8 cellular contexts compared by ENCODE assay signal in the genomic region with DNA sequence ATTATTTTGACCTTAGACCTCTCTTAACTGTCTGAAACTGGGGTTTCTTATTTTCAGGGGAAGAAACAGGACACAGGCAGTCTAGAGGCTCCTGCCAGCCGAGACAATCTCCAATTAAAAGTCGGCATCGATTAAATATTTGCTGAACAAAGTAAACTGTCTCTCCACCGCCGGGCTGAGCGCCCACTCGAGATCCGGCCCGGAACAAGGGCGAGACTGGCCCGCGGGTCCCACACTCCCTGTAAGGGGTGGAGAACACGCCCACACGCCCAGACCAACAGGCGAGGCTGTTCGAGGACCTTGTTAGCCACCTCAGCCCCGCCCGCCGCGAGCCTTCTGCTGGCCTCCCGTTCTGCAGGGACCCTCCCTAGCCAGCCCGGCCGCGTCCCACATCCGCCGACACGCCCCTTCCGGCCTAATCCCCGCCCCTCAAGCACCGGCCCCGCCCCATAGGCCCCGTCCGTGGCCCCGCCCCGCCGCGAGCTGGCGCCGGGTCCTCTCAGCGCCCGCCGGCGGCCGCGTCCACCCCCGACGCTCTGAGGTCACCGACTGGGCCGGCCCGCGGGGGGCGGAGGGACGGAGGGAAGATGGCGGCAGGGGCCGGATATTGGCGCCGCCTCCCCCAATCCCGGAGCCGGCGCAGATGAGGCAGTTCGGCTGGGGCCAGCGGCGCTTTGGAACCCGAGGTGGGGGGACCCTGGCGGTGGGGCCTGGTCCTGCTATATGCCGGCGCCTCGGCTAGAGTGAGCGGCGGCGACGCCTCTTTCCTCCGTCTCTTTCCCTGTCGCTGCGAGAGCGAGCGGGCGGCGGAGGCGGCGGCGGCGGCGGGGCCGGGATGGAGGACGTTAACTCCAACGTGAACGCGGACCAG. TPM values are rescaled to one million over a fixed set of nuclear protein-coding genes. Genes with fewer than 3 reads are reported as not detected.
A peak's percentile ranks its signal among the peaks of the same experiment; 100 is the strongest.
DNase-seq lines count a peak whose midpoint lies in the region; FAIRE-seq and TF ChIP-seq lines count a peak whose summit lies in the region.

A gene (plus strand): TSS at position 625 of the 871 bp plus-strand sequence. CDS start 211 bp downstream, at position 836.

- peak within 1 kb of the TSS; percentile 72 for H3K4me3 ChIP-seq in MG63
- peak within 1 kb of the TSS; percentile 87 for H3K4me3 ChIP-seq in neural cell (ENCODE audit: low read length)
- H3K4me3 ChIP-seq in stomach: peak within 1 kb of the TSS; percentile 69 to 94 (median 88)

- H3K9me2 ChIP-seq in neural cell (ENCODE audit: insufficient read depth, low read length): no peaks in the 10 kb centered on the region

- H3K56ac ChIP-seq in H9 (ENCODE audit: insufficient read length, low read depth, low read length): no peak within 1 kb of the TSS

- no peak within 1 kb of the TSS for H3K23ac ChIP-seq in H9 (ENCODE audit: insufficient read length, low read depth, low read length)

- peak; percentile 30 for TF ChIP-seq RAD21 in neural cell (conservative IDR thresholded peaks at IDR 0.05)

- peak; percentile 61 for TF ChIP-seq EP300 in neural cell (conservative IDR thresholded peaks at IDR 0.05; ENCODE audit: poor library complexity, severe bottlenecking)
- TF ChIP-seq EP300 in stomach (IDR thresholded peaks at IDR 0.05): no peak

- peaks cover 28% of the 10 kb centered on the region; the same call in 1 of the 2 replicates for H3K79me2 ChIP-seq in H9 (ENCODE audit: insufficient read depth, low read length)
- H3K79me2 ChIP-seq in neural cell (replicated peaks; ENCODE audit: insufficient read depth, low read length): peaks cover 42% of the 10 kb centered on the region

- H4K20me1 ChIP-seq in H9 (ENCODE audit: control insufficient read depth, insufficient read depth, insufficient read length) (no peaks in the 10 kb centered on the region), neural cell (ENCODE audit: insufficient read depth) (peaks cover 4% of the 10 kb centered on the region)

- H3T11ph ChIP-seq in H9 (ENCODE audit: low read length): no peak within 1 kb of the TSS

- H3K18ac ChIP-seq in H9 (ENCODE audit: insufficient read length, low read depth, low read length): peak within 1 kb of the TSS; percentile 86

- no peak within 1 kb of the TSS for H4K91ac ChIP-seq in H9 (ENCODE audit: insufficient read length, low read depth, low read length)

- H2BK120ac ChIP-seq in H9 (ENCODE audit: low read depth, low read length, poor library complexity, severe bottlenecking): no peak within 1 kb of the TSS

- peak within 1 kb of the TSS; percentile 91 for H3K4me2 ChIP-seq in H9 (ENCODE audit: insufficient read depth, insufficient read length, low read length)
- H3K4me2 ChIP-seq in neural cell (ENCODE audit: low read length): peak within 1 kb of the TSS; percentile 92

- no peak within 1 kb of the TSS for H4K5ac ChIP-seq in H9 (ENCODE audit: insufficient read length, low read depth, low read length)

- H3K4ac ChIP-seq in H9 (ENCODE audit: low read depth, low read length): no peak within 1 kb of the TSS

- H2AFZ ChIP-seq in H9 (ENCODE audit: low read length): no peak within 1 kb of the TSS
- H2AFZ ChIP-seq in neural cell (ENCODE audit: low read depth, low read length): peak within 1 kb of the TSS; percentile 81

- H3F3A ChIP-seq in neural cell (ENCODE audit: insufficient read depth, low read length, poor library complexity, severe bottlenecking): no peaks in the 10 kb centered on the region

- intact Hi-C loops in stomach (cut with DNase I; ENCODE audit: low total_unique reads): no loop called here

- H2BK5ac ChIP-seq in H9 (ENCODE audit: insufficient read length, low read length): no peak within 1 kb of the TSS

- H4K8ac ChIP-seq in H9 (replicated peaks; ENCODE audit: insufficient read length, low read depth, low read length): no peak within 1 kb of the TSS

- H2BK12ac ChIP-seq in H9 (ENCODE audit: insufficient read length, low read depth, low read length): no peak within 1 kb of the TSS

- TF ChIP-seq POLR2A in stomach (IDR thresholded peaks at IDR 0.05): peak in 2 of 4 donors; percentile 22 to 76

- H3K9me3 ChIP-seq in H9 (ENCODE audit: control insufficient read depth, low read depth, low read length): no peaks in the 10 kb centered on the region
- H3K9me3 ChIP-seq in MG63: no peaks in the 10 kb centered on the region
- H3K9me3 ChIP-seq in neural cell (ENCODE audit: low read length): no peaks in the 10 kb centered on the region
- H3K9me3 ChIP-seq in stomach: no peaks in the 10 kb centered on the region

- H3K27me3 ChIP-seq in H9 (ENCODE audit: insufficient read depth, low read length) (no peaks in the 10 kb centered on the region), MG63 (no peaks in the 10 kb centered on the region), neural cell (ENCODE audit: insufficient read depth, low read depth, low read length) (no peaks in the 10 kb centered on the region), stomach (no peaks in the 10 kb centered on the region)

- peaks cover 48 to 52% of the 10 kb centered on the region in 2 experiments for H3K4me1 Mint-ChIP-seq in H9

- H3K79me1 ChIP-seq in H9 (ENCODE audit: insufficient read depth, low read depth, low read length, poor library complexity, severe bottlenecking): no peaks in the 10 kb centered on the region

- no peaks in the 10 kb centered on the region for H3K9me3 Mint-ChIP-seq in H9

- H3K9ac ChIP-seq in H9 (ENCODE audit: extremely low read depth, insufficient read length, low read length): peak within 1 kb of the TSS; percentile 86
- H3K9ac ChIP-seq in neural cell (ENCODE audit: low read length): peak within 1 kb of the TSS; percentile 94

- TF ChIP-seq CTCF in H9 (conservative IDR thresholded peaks at IDR 0.05) (peak; percentile 61), neural cell (IDR thresholded peaks at IDR 0.05; ENCODE audit: poor library complexity, severe bottlenecking) (peak; percentile 63), stomach (IDR thresholded peaks at IDR 0.05) (peak in 5 of 7 experiments; percentile 19 to 44 (median 29))

- H2AK5ac ChIP-seq in H9 (ENCODE audit: insufficient read length, low read length): no peak within 1 kb of the TSS

- no peak within 1 kb of the TSS for H2BK20ac ChIP-seq in H9 (ENCODE audit: low read depth, low read length, poor library complexity, severe bottlenecking)

- H3K4me3 Mint-ChIP-seq in H9: peak within 1 kb of the TSS; percentile 92 to 95

- no peak within 1 kb of the TSS for H3K27ac ChIP-seq in H9 (ENCODE audit: insufficient read length, low read depth, low read length)
- peak within 1 kb of the TSS; percentile 95 for H3K27ac ChIP-seq in neural cell (ENCODE audit: low read length)
- H3K27ac ChIP-seq in stomach: peak within 1 kb of the TSS; percentile 95 to 99 (median 98)

- H3K4me1 ChIP-seq in H9 (ENCODE audit: insufficient read depth, low read length) (no peaks in the 10 kb centered on the region), stomach (peaks cover 22 to 54% (median 44%) of the 10 kb centered on the region in 4 donors)

- no peaks in the 10 kb centered on the region for H3K27me3 Mint-ChIP-seq in H9 (ENCODE audit: low read depth)

- no CpG with 5 or more reads among the region's 89 CpGs for WGBS in H9 (ENCODE audit: extremely low coverage, insufficient read length, low lambda C conversion rate)
- WGBS in stomach, 5 donors: 0 to 1% (median 0%) methylated on average over 16 to 89 of the region's 89 CpGs

- H3K27ac Mint-ChIP-seq in H9: peak within 1 kb of the TSS; percentile 98

- FAIRE-seq in G401.6 (lab: Jason Lieb, UNC): peak; percentile 60

- no peak within 1 kb of the TSS for H2BK15ac ChIP-seq in H9 (ENCODE audit: low read depth, low read length)

- H3K36me3 ChIP-seq in MG63 (no peaks in the 10 kb centered on the region), neural cell (ENCODE audit: insufficient read depth, low read length) (no peaks in the 10 kb centered on the region), stomach (no peaks in the 10 kb centered on the region)

- H3K36me3 Mint-ChIP-seq in H9 (ENCODE audit: insufficient read depth in 1 of 3, low read depth in 3 of 3): peaks cover 0 to 2% (median 0%) of the 10 kb centered on the region in 3 experiments; a peak in 1 of 7 replicates

- H3K14ac ChIP-seq in H9 (ENCODE audit: insufficient read depth, low read length): peak within 1 kb of the TSS; percentile 96

- DNase-seq in H9: peak; percentile 99
- peak; percentile 97 for DNase-seq in MG63
- peak; percentile 52 for DNase-seq in SHP77 treated with DMSO at 0.1 percent for 48 hours (lab: John Stamatoyannopoulos, UW)
- DNase-seq in activated gamma-delta T cell (lab: John Stamatoyannopoulos, UW): peak; percentile 99
- DNase-seq in fibroblast of the conjunctiva (ENCODE audit: low read depth): peak; percentile 98
- peak; percentile 99 for DNase-seq in stomach

- peaks cover 10% of the 10 kb centered on the region for H3K23me2 ChIP-seq in H9 (ENCODE audit: insufficient read length, low read depth, low read length, poor library complexity, severe bottlenecking)

TF ChIP-seq in neural cell, 6 proteins besides CTCF, POLR2A, EP300 and RAD21 (continues in another document):
- TF ChIP-seq TAF1 (IDR thresholded peaks at IDR 0.05; ENCODE audit: low read depth): peak; percentile 76
- TF ChIP-seq, protein P1, sequence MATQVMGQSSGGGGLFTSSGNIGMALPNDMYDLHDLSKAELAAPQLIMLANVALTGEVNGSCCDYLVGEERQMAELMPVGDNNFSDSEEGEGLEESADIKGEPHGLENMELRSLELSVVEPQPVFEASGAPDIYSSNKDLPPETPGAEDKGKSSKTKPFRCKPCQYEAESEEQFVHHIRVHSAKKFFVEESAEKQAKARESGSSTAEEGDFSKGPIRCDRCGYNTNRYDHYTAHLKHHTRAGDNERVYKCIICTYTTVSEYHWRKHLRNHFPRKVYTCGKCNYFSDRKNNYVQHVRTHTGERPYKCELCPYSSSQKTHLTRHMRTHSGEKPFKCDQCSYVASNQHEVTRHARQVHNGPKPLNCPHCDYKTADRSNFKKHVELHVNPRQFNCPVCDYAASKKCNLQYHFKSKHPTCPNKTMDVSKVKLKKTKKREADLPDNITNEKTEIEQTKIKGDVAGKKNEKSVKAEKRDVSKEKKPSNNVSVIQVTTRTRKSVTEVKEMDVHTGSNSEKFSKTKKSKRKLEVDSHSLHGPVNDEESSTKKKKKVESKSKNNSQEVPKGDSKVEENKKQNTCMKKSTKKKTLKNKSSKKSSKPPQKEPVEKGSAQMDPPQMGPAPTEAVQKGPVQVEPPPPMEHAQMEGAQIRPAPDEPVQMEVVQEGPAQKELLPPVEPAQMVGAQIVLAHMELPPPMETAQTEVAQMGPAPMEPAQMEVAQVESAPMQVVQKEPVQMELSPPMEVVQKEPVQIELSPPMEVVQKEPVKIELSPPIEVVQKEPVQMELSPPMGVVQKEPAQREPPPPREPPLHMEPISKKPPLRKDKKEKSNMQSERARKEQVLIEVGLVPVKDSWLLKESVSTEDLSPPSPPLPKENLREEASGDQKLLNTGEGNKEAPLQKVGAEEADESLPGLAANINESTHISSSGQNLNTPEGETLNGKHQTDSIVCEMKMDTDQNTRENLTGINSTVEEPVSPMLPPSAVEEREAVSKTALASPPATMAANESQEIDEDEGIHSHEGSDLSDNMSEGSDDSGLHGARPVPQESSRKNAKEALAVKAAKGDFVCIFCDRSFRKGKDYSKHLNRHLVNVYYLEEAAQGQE (IDR thresholded peaks at IDR 0.05; ENCODE audit: borderline replicate concordance): peak; percentile 79

RNA-seq across cellular contexts. Expression of the gene that starts here (rescaled TPM):
- 30.8 and 32.0 TPM in 2 replicates for total RNA-seq in H9 (2021)
- total RNA-seq in MG63 (2014; rRNA removed; shearing (Covaris generic); ENCODE audit: low replicate concordance): 14.5 and 18.2 TPM in 2 replicates
- 18.0 and 43.2 TPM in 2 replicates for polyA plus RNA-seq in neural cell
- 175 and 199 TPM in 2 replicates for polyA minus RNA-seq in neural cell
- 100 to 1,000 TPM in 1 of 5 donors, 10 to 100 TPM in 4; 27.7 to 274 (median 40.9) TPM for total RNA-seq in stomach
- polyA plus RNA-seq in stomach: 10 to 100 TPM; 16.7 to 34.8 (median 19.7) TPM
